In genomic region chr6:36139431-36139830, GRCh38 we compare ENCODE assay signal across 9 cellular contexts. TPM values are rescaled to one million over a fixed set of nuclear protein-coding genes. Genes with fewer than 3 reads are reported as not detected.
DNase-seq lines count a peak whose midpoint lies in the region; ATAC-seq and TF ChIP-seq lines count a peak whose summit lies in the region.
"Had no signal": no experiment of that assay in that cellular context is flagged by ENCODE, and none has a peak within 500 bp of the region (broad histone marks: within the 10 kb centered on the region; RNA-seq: fewer than 3 reads in every experiment).

No MANE protein-coding gene starts in this region.

- no peak overlapping the region for H3K27ac ChIP-seq in cardiac muscle cell
- no peak overlapping the region for H3K27ac ChIP-seq in heart left ventricle
- H3K27ac ChIP-seq in vagina = no peak overlapping the region
- no peak overlapping the region for H3K27ac ChIP-seq in breast epithelium
- H3K27ac ChIP-seq: ovary had no signal

- WGBS in heart left ventricle, 4 donors = 52 to 68% (median 66%) methylated on average over 7 of the region's 7 CpGs

- intact Hi-C loops in heart left ventricle (cut with DNase I) = no loop called here
- intact Hi-C loops in vagina (cut with DNase I) = no loop called here
- intact Hi-C loops in breast epithelium (cut with DNase I; ENCODE audit: low total_unique reads) = no loop called here

- H3K4me3 ChIP-seq in cardiac muscle cell (no peak overlapping the region), heart left ventricle (no peak overlapping the region), vagina (no peak overlapping the region), breast epithelium (no peak overlapping the region)
- H3K4me3 ChIP-seq: ovary had no signal

- DNase-seq in cardiac muscle cell (ENCODE audit: low read depth in 1 of 2, low spot score in 1 of 2) (peak; percentile 48 to 69), heart left ventricle (no peak), OCI-M1 (lab: John Stamatoyannopoulos, UW) (peak; percentile 54), erythroblast (lab: John Stamatoyannopoulos, UW) (peak; percentile 48), vagina (ENCODE audit: extremely low spot score in 2 of 2) (no peak), breast epithelium (ENCODE audit: low spot score in 2 of 2) (no peak)
- DNase-seq: ovary had no signal

- no peak for ATAC-seq in heart left ventricle
- ATAC-seq in GM21576 (IDR thresholded peaks at IDR 0.05; ENCODE audit: unreplicated experiment) = no peak
- no peak for ATAC-seq in HG03442 (IDR thresholded peaks at IDR 0.05; ENCODE audit: unreplicated experiment)

- TF ChIP-seq CTCF in cardiac muscle cell (IDR thresholded peaks at IDR 0.05; ENCODE audit: low read depth, low read length) (peak; percentile 30), heart left ventricle (IDR thresholded peaks at IDR 0.05) (no peak), vagina (IDR thresholded peaks at IDR 0.05) (no peak), breast epithelium (IDR thresholded peaks at IDR 0.05) (peak in 1 of 3 donors; percentile 11)

- no peaks in the 10 kb centered on the region for H3K27me3 ChIP-seq in cardiac muscle cell
- H3K27me3 ChIP-seq in heart left ventricle = peaks cover 0 to 5% (median 0%) of the 10 kb centered on the region in 9 donors
- no peaks in the 10 kb centered on the region for H3K27me3 ChIP-seq in vagina
- no peaks in the 10 kb centered on the region for H3K27me3 ChIP-seq in breast epithelium
- H3K27me3 ChIP-seq: ovary had no signal

- H3K4me1 ChIP-seq in cardiac muscle cell (ENCODE audit: low read depth) (peaks cover 10% of the 10 kb centered on the region), heart left ventricle (peaks cover 0 to 16% (median 0%) of the 10 kb centered on the region in 12 donors), vagina (no peaks in the 10 kb centered on the region), breast epithelium (no peaks in the 10 kb centered on the region)

- TF ChIP-seq POLR2A in heart left ventricle (IDR thresholded peaks at IDR 0.05) (no peak), erythroblast (IDR thresholded peaks at IDR 0.05; ENCODE audit: low read length) (no peak), vagina (IDR thresholded peaks at IDR 0.05) (no peak), breast epithelium (IDR thresholded peaks at IDR 0.05) (no peak)

- no peaks in the 10 kb centered on the region for H3K9me3 ChIP-seq in cardiac muscle cell (ENCODE audit: low read depth)
- no peaks in the 10 kb centered on the region for H3K9me3 ChIP-seq in heart left ventricle
- no peaks in the 10 kb centered on the region for H3K9me3 ChIP-seq in vagina
- H3K9me3 ChIP-seq in breast epithelium = no peaks in the 10 kb centered on the region
- H3K9me3 ChIP-seq: ovary had no signal

- H3K36me3 ChIP-seq in cardiac muscle cell (no peaks in the 10 kb centered on the region), heart left ventricle (peaks cover 0 to 43% (median 0%) of the 10 kb centered on the region in 9 donors), vagina (no peaks in the 10 kb centered on the region), breast epithelium (no peaks in the 10 kb centered on the region)
- H3K36me3 ChIP-seq: ovary had no signal

RNA-seq across cellular contexts. Expression of gene MAPK13, which starts 9.1 kb away (rescaled TPM):
- 1.7 and 2.3 TPM in 2 replicates for total RNA-seq in cardiac muscle cell
- 1.1 and 3.8 TPM in 2 replicates for polyA plus RNA-seq in cardiac muscle cell
- total RNA-seq in heart left ventricle = 10 to 100 TPM in 1 of 9 donors, 1 to 10 TPM in 2, under 1 TPM in 6; 0.24 to 16.8 (median 0.56) TPM
- polyA plus RNA-seq in heart left ventricle = 1 to 10 TPM in 1 of 2 donors, under 1 TPM in 1; 0.53 to 1.5 TPM
- 21.9 TPM for total RNA-seq in vagina
- total RNA-seq in breast epithelium = 10 to 100 TPM in 2 of 3 donors, 1 to 10 TPM in 1; 2.6 to 45.2 (median 30.2) TPM

RNA-seq across cellular contexts. Expression of gene BRPF3, which starts 57.1 kb away (rescaled TPM):
- total RNA-seq in cardiac muscle cell (17.3 and 22.3 TPM in 2 replicates), heart left ventricle (10 to 100 TPM; 12.5 to 29.1 (median 17.6) TPM), vagina (18.7 TPM), breast epithelium (10 to 100 TPM; 18.9 to 26.5 (median 25.8) TPM)
- polyA plus RNA-seq in cardiac muscle cell (9.4 and 15.9 TPM in 2 replicates), heart left ventricle (10 to 100 TPM in 1 of 2 donors, 1 to 10 TPM in 1; 8.2 to 21.3 TPM)

Comparison
In these comparisons a context has a peak if more than half of its experiments do, and no peak if none do; other contexts are left out.
1. DNase-seq: peak in cardiac muscle cell (2 of 2), OCI-M1 (single experiment) and erythroblast (2 of 2); none in heart left ventricle (0 of 5), vagina (0 of 2) and breast epithelium (0 of 2).